In the genomic region with DNA sequence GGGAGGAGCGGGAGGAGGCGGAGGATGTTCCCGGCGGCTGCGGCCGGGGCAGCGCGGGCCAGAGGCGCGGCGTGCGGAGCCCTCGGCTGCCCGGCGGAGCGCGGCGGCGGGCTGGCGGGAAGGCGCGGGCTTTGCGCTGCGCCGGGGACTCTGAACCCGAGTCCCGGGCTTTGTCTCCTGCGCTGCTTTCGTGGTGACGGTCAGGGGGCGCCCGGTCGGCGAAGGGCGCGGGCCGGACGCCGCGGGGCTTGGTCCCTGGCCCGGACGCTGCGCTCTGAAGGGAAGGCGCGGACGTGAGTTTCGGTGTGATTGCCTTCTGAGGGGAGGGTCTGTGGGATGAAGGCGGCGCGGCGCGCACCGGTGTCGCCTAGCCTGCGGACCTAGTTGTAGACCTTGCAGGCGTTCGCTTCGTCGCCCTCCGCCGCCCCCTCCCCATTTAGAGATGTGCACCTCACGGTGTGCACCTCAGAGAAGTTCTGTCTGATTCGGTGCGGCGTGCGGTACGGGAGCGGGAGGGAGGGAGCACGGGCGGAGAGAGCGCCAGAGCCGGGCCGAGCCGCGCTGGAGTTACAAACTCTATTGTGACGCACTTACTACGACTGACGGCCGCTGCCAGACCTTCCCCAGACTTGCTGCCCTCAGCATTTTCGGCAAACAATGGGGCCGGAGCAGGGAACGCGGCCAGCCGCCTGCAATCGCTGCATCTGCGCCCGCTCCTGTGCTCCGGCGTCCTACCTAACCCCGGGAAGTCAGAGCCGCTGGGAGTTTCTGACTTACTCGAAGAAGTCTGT, we compare ENCODE assay signal across 2 cellular contexts.
A peak's percentile ranks its signal among the peaks of the same experiment; 100 is the strongest.
TF ChIP-seq lines count a peak whose summit lies in the region.

No MANE protein-coding gene starts in this region.

TF ChIP-seq in WTC11, 78 proteins besides CTCF, POLR2A, EP300 and RAD21 (continued from another document):
- TF ChIP-seq ARID4B (CRISPR knock-in tag; IDR thresholded peaks at IDR 0.05; ENCODE audit: borderline replicate concordance) (0 out of 2 replicates have a peak, but pooled peaks have one; percentile 26), MYBL2 (CRISPR knock-in tag; IDR thresholded peaks at IDR 0.05) (peak; percentile 50; the same call in 1 of the 2 replicates)
TF ChIP-seq in WTC11: peak in this region for 14.

TF ChIP-seq in HepG2, 621 proteins besides CTCF, POLR2A, EP300 and RAD21 (continued from another document and continues in another):
- TF ChIP-seq, protein P1, sequence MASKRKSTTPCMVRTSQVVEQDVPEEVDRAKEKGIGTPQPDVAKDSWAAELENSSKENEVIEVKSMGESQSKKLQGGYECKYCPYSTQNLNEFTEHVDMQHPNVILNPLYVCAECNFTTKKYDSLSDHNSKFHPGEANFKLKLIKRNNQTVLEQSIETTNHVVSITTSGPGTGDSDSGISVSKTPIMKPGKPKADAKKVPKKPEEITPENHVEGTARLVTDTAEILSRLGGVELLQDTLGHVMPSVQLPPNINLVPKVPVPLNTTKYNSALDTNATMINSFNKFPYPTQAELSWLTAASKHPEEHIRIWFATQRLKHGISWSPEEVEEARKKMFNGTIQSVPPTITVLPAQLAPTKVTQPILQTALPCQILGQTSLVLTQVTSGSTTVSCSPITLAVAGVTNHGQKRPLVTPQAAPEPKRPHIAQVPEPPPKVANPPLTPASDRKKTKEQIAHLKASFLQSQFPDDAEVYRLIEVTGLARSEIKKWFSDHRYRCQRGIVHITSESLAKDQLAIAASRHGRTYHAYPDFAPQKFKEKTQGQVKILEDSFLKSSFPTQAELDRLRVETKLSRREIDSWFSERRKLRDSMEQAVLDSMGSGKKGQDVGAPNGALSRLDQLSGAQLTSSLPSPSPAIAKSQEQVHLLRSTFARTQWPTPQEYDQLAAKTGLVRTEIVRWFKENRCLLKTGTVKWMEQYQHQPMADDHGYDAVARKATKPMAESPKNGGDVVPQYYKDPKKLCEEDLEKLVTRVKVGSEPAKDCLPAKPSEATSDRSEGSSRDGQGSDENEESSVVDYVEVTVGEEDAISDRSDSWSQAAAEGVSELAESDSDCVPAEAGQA (IDR thresholded peaks at IDR 0.05; ENCODE audit: low read depth): 0 out of 2 replicates have a peak, but pooled peaks have one; percentile 1
- TF ChIP-seq, protein P1 (CRISPR knock-in tag; IDR thresholded peaks at IDR 0.05; ENCODE audit: borderline replicate concordance): peak; percentile 24; the same call in 1 of the 2 replicates
- TF ChIP-seq ZKSCAN5 (CRISPR knock-in tag; IDR thresholded peaks at IDR 0.05) (0 out of 2 replicates have a peak, but pooled peaks have one; percentile 63), RBFOX2 (IDR thresholded peaks at IDR 0.05; ENCODE audit: low read depth, low read length) (peak; percentile 73), ZNF839 (CRISPR knock-in tag; IDR thresholded peaks at IDR 0.05; ENCODE audit: borderline replicate concordance) (0 out of 2 replicates have a peak, but pooled peaks have one; percentile 38), FOXC1 (CRISPR knock-in tag; IDR thresholded peaks at IDR 0.05; ENCODE audit: borderline replicate concordance) (peak; percentile 74; the same call in 1 of the 2 replicates), TBL1XR1 (IDR thresholded peaks at IDR 0.05; ENCODE audit: borderline replicate concordance, low read length, partially characterized antibody) (no peak), DNMT1 (CRISPR knock-in tag; IDR thresholded peaks at IDR 0.05) (peak; percentile 72; the same call in 1 of the 2 replicates), ELF1 (CRISPR knock-in tag; IDR thresholded peaks at IDR 0.05) (peak; percentile 32; the same call in 1 of the 2 replicates), ZNF501 (CRISPR knock-in tag; IDR thresholded peaks at IDR 0.05) (peak; percentile 66; the same call in 1 of the 2 replicates), NAIF1 (CRISPR knock-in tag; IDR thresholded peaks at IDR 0.05; ENCODE audit: borderline replicate concordance) (no peak), SP1 (IDR thresholded peaks at IDR 0.05) (no peak), SP1 (CRISPR knock-in tag; IDR thresholded peaks at IDR 0.05) (peak; percentile 15; the same call in 1 of the 2 replicates), ZNF224 (CRISPR knock-in tag; IDR thresholded peaks at IDR 0.05) (peak; percentile 25; the same call in 1 of the 2 replicates), MIER3 (CRISPR knock-in tag; IDR thresholded peaks at IDR 0.05; ENCODE audit: borderline replicate concordance) (peak; percentile 67; the same call in 1 of the 2 replicates), NR0B2 (CRISPR knock-in tag; IDR thresholded peaks at IDR 0.05) (no peak), U2AF2 (IDR thresholded peaks at IDR 0.05; ENCODE audit: low read depth, low read length) (no peak), MTF2 (CRISPR knock-in tag; IDR thresholded peaks at IDR 0.05; ENCODE audit: borderline replicate concordance) (peak; percentile 33; the same call in 1 of the 2 replicates), ZSCAN9 (CRISPR knock-in tag; IDR thresholded peaks at IDR 0.05; ENCODE audit: borderline replicate concordance) (no peak), THRA (CRISPR knock-in tag; IDR thresholded peaks at IDR 0.05; ENCODE audit: borderline replicate concordance) (no peak), ZKSCAN8 (CRISPR knock-in tag; IDR thresholded peaks at IDR 0.05; ENCODE audit: borderline replicate concordance) (no peak), E2F5 (CRISPR knock-in tag; conservative IDR thresholded peaks at IDR 0.05) (peak; percentile 23; the same call in 1 of the 2 replicates), DNMT3B (CRISPR knock-in tag; conservative IDR thresholded peaks at IDR 0.05) (0 out of 2 replicates have a peak, but pooled peaks have one; percentile 13), CCDC6 (CRISPR knock-in tag; IDR thresholded peaks at IDR 0.05) (peak; percentile 73; the same call in 1 of the 2 replicates), ZNF34 (CRISPR knock-in tag; IDR thresholded peaks at IDR 0.05; ENCODE audit: borderline replicate concordance) (0 out of 2 replicates have a peak, but pooled peaks have one; percentile 26), ZNF557 (CRISPR knock-in tag; IDR thresholded peaks at IDR 0.05) (0 out of 2 replicates have a peak, but pooled peaks have one; percentile 9), ZNF33A (CRISPR knock-in tag; IDR thresholded peaks at IDR 0.05; ENCODE audit: borderline replicate concordance) (no peak), KLF16 (CRISPR knock-in tag; IDR thresholded peaks at IDR 0.05) (no peak)
- TF ChIP-seq, protein P2, sequence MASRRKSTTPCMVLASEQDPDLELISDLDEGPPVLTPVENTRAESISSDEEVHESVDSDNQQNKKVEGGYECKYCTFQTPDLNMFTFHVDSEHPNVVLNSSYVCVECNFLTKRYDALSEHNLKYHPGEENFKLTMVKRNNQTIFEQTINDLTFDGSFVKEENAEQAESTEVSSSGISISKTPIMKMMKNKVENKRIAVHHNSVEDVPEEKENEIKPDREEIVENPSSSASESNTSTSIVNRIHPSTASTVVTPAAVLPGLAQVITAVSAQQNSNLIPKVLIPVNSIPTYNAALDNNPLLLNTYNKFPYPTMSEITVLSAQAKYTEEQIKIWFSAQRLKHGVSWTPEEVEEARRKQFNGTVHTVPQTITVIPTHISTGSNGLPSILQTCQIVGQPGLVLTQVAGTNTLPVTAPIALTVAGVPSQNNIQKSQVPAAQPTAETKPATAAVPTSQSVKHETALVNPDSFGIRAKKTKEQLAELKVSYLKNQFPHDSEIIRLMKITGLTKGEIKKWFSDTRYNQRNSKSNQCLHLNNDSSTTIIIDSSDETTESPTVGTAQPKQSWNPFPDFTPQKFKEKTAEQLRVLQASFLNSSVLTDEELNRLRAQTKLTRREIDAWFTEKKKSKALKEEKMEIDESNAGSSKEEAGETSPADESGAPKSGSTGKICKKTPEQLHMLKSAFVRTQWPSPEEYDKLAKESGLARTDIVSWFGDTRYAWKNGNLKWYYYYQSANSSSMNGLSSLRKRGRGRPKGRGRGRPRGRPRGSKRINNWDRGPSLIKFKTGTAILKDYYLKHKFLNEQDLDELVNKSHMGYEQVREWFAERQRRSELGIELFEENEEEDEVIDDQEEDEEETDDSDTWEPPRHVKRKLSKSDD (CRISPR knock-in tag; IDR thresholded peaks at IDR 0.05; ENCODE audit: low read depth): no peak; the same call in 1 of the 2 replicates
- TF ChIP-seq, protein P3, sequence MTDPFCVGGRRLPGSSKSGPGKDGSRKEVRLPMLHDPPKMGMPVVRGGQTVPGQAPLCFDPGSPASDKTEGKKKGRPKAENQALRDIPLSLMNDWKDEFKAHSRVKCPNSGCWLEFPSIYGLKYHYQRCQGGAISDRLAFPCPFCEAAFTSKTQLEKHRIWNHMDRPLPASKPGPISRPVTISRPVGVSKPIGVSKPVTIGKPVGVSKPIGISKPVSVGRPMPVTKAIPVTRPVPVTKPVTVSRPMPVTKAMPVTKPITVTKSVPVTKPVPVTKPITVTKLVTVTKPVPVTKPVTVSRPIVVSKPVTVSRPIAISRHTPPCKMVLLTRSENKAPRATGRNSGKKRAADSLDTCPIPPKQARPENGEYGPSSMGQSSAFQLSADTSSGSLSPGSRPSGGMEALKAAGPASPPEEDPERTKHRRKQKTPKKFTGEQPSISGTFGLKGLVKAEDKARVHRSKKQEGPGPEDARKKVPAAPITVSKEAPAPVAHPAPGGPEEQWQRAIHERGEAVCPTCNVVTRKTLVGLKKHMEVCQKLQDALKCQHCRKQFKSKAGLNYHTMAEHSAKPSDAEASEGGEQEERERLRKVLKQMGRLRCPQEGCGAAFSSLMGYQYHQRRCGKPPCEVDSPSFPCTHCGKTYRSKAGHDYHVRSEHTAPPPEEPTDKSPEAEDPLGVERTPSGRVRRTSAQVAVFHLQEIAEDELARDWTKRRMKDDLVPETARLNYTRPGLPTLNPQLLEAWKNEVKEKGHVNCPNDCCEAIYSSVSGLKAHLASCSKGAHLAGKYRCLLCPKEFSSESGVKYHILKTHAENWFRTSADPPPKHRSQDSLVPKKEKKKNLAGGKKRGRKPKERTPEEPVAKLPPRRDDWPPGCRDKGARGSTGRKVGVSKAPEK (CRISPR knock-in tag; IDR thresholded peaks at IDR 0.05; ENCODE audit: borderline replicate concordance): peak; percentile 34; the same call in 1 of the 2 replicates
- TF ChIP-seq, protein P4, sequence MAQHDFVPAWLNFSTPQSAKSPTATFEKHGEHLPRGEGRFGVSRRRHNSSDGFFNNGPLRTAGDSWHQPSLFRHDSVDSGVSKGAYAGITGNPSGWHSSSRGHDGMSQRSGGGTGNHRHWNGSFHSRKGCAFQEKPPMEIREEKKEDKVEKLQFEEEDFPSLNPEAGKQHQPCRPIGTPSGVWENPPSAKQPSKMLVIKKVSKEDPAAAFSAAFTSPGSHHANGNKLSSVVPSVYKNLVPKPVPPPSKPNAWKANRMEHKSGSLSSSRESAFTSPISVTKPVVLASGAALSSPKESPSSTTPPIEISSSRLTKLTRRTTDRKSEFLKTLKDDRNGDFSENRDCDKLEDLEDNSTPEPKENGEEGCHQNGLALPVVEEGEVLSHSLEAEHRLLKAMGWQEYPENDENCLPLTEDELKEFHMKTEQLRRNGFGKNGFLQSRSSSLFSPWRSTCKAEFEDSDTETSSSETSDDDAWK (CRISPR knock-in tag; IDR thresholded peaks at IDR 0.05): no peak
